Comparison of ENCODE assay signal across 19 cellular contexts in the genomic region with DNA sequence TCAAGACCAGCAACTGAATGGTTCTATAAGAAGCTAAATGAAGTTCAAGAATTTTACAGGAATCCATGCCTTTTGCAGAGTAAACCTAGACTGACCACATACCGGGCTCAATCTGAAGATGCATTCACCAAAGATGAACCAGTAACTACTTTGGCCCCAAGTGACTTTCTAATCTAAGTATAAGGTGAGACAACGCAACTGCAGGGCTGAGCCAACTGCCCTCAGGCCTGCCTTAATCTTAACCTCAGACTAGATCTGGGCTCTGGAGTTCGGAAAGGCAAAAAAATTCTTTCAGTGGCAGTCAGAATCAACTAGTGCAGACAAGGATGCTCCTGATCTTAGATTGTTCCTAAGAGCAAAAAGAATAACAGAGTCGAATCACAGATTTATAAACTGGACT. TPM values are rescaled to one million over a fixed set of nuclear protein-coding genes. Genes with fewer than 3 reads are reported as not detected.
A peak's percentile ranks its signal among the peaks of the same experiment; 100 is the strongest.
DNase-seq lines count a peak whose midpoint lies in the region; TF ChIP-seq lines count a peak whose summit lies in the region.
"Had no signal": no experiment of that assay in that cellular context is flagged by ENCODE, and none has a peak within 500 bp of the region (broad histone marks: within the 10 kb centered on the region; RNA-seq: fewer than 3 reads in every experiment).

No MANE protein-coding gene starts in this region.

- no peaks in the 10 kb centered on the region for H4K20me1 ChIP-seq in GM23248 (ENCODE audit: insufficient read depth)
- H4K20me1 ChIP-seq in Loucy (ENCODE audit: insufficient read depth, low read length, poor library complexity, severe bottlenecking), result no peaks in the 10 kb centered on the region

- H3K4me2 ChIP-seq in GM23248 (ENCODE audit: unreplicated experiment) (no peak overlapping the region), Loucy (ENCODE audit: low read depth, low read length, poor library complexity, severe bottlenecking) (no peak overlapping the region)

- no peak for TF ChIP-seq CTCF in Loucy (conservative IDR thresholded peaks at IDR 0.05; ENCODE audit: low read length)

- H3F3A ChIP-seq in GM23248 (ENCODE audit: insufficient read depth) (no peaks in the 10 kb centered on the region), Loucy (ENCODE audit: low read depth) (no peaks in the 10 kb centered on the region)

- H3K4me1 ChIP-seq in GM23248 (ENCODE audit: insufficient read depth) (peaks cover 6% of the 10 kb centered on the region; the same call in 1 of the 2 replicates), Loucy (ENCODE audit: insufficient read depth, low read length, poor library complexity, severe bottlenecking) (no peaks in the 10 kb centered on the region)
- H3K4me1 ChIP-seq: BE2C had no signal

- no peaks in the 10 kb centered on the region for H3K9me2 ChIP-seq in GM23248 (ENCODE audit: insufficient read depth)
- H3K9me2 ChIP-seq in Loucy (replicated peaks; ENCODE audit: low read depth, low read length), result no peaks in the 10 kb centered on the region

- WGBS in GM23248 (ENCODE audit: low coverage in 1 of 2, low lambda C conversion rate in 2 of 2, missing lambda C conversion rate in 2 of 2), 2 experiments, result 60 to 70% methylated on average over 4 of the region's 4 CpGs

- no peak overlapping the region for H3K27ac ChIP-seq in GM23248

- H3K36me3 ChIP-seq in GM23248 (ENCODE audit: low read depth) (no peaks in the 10 kb centered on the region), Loucy (ENCODE audit: insufficient read depth, low read length) (no peaks in the 10 kb centered on the region)
- H3K36me3 ChIP-seq: BE2C had no signal

- H3K79me2 ChIP-seq in GM23248 (ENCODE audit: insufficient read depth) (no peaks in the 10 kb centered on the region), Loucy (ENCODE audit: insufficient read depth, low read length) (no peaks in the 10 kb centered on the region)

- no peaks in the 10 kb centered on the region for H3K27me3 ChIP-seq in GM23248 (replicated peaks; ENCODE audit: insufficient read depth)
- H3K27me3 ChIP-seq in Loucy (ENCODE audit: insufficient read depth, low read length, poor library complexity, severe bottlenecking), result no peaks in the 10 kb centered on the region
- H3K27me3 ChIP-seq: BE2C had no signal

- H3K9ac ChIP-seq in GM23248, result no peak overlapping the region
- H3K9ac ChIP-seq in Loucy (ENCODE audit: low read depth, low read length, poor library complexity, severe bottlenecking), result no peak overlapping the region

- DNase-seq in GM23248 (no peak), islet precursor cell (peak; percentile 68), AML-193 (lab: John Stamatoyannopoulos, UW) (no peak), NCI-H446 treated with DMSO at 0.1 percent for 48 hours (lab: John Stamatoyannopoulos, UW) (no peak)
- DNase-seq in stimulated activated CD4-positive, alpha-beta T cell treated with anti-CD3 and anti-CD28 coated beads, Interleukin-2, amount 100 ng/mL, for 48 hours, result no peak
- DNase-seq: BE2C; C1 segment of cervical spinal cord; CD4-positive, CD25-positive, alpha-beta regulatory T cell; CD8-positive, alpha-beta memory T cell; COR-L47; DMS 273 treated with DMSO at 0.1 percent for 48 hours; DMS53; GF-D8; GOT3; H7; KG1 had no signal

- H2AFZ ChIP-seq in GM23248, result peak overlapping the region; percentile 5; the same call in 1 of the 2 replicates
- peak overlapping the region; percentile 48 for H2AFZ ChIP-seq in Loucy (ENCODE audit: low read length)

- H3K4me3 ChIP-seq in GM23248 (no peak overlapping the region), Loucy (ENCODE audit: low read length, poor library complexity, severe bottlenecking) (no peak overlapping the region)

- no peaks in the 10 kb centered on the region for H3K9me3 ChIP-seq in GM23248 (ENCODE audit: low read depth)
- H3K9me3 ChIP-seq in Loucy (ENCODE audit: insufficient read depth, low read depth, low read length), result no peaks in the 10 kb centered on the region
- H3K9me3 ChIP-seq: BE2C had no signal

- in situ Hi-C loops in GM23248 (cut with MboI), result no loop called here

RNA-seq across cellular contexts. Expression of a gene that starts 48.3 kb away (rescaled TPM):
- not detected in 2 replicates for total RNA-seq in GM23248 (2014; rRNA removed; shearing (Covaris generic))
- polyA plus RNA-seq in GM23248 (2016; fragmentation: Nextera tagmentation; extraction: Ambion mirVana), result not detected in 2 replicates
- total RNA-seq: A172; CD4-positive, CD25-positive, alpha-beta regulatory T cell; CD8-positive, alpha-beta memory T cell; HepG2 had no signal
- polyA plus RNA-seq: CD4-positive, CD25-positive, alpha-beta regulatory T cell; HepG2 had no signal

RNA-seq across cellular contexts. Expression of a gene that starts 48.8 kb away (rescaled TPM):
- 70.9 and 85.5 TPM in 2 replicates for total RNA-seq in GM23248 (2014; rRNA removed; shearing (Covaris generic))
- polyA plus RNA-seq in GM23248 (2016; fragmentation: Nextera tagmentation; extraction: Ambion mirVana), result 86.2 and 93.6 TPM in 2 replicates
